ENCODE assay signal across 8 cellular contexts in genomic region chr3:49805367-49805782, GRCh38. TPM values are rescaled to one million over a fixed set of nuclear protein-coding genes. Genes with fewer than 3 reads are reported as not detected.
DNase-seq lines count a peak whose midpoint lies in the region; ATAC-seq, FAIRE-seq and TF ChIP-seq lines count a peak whose summit lies in the region.

No MANE protein-coding gene starts in this region.

- H3K27ac ChIP-seq in Karpas-422 (ENCODE audit: low read length) (peak overlapping the region; percentile 71), ascending aorta (peak overlapping the region; percentile 98), kidney (ENCODE audit: low read depth in 2 of 2, low read length in 2 of 2) (peak overlapping the region; percentile 86 to 95)

- H3K9ac ChIP-seq in Karpas-422 (ENCODE audit: low read length) (peak overlapping the region; percentile 61), kidney (ENCODE audit: low read length in 2 of 2) (peak overlapping the region in 1 of 2 donors; percentile 12)

- no peak for TF ChIP-seq CTCF in ascending aorta (IDR thresholded peaks at IDR 0.05)
- no peak for TF ChIP-seq CTCF in kidney (IDR thresholded peaks at IDR 0.05; ENCODE audit: borderline replicate concordance, extremely low read depth, insufficient read depth)

- FAIRE-seq in kidney (lab: Jason Lieb, UNC): no peak

- peak overlapping the region; percentile 99 for H3K4me2 ChIP-seq in Karpas-422 (ENCODE audit: low read depth, low read length, poor library complexity, severe bottlenecking)

- no peaks in the 10 kb centered on the region for H3K36me3 ChIP-seq in Karpas-422 (ENCODE audit: insufficient read depth, low read length)
- H3K36me3 ChIP-seq in ascending aorta: peaks cover 13 to 14% of the 10 kb centered on the region in 2 donors
- peaks cover 0 to 13% of the 10 kb centered on the region in 2 donors for H3K36me3 ChIP-seq in kidney (ENCODE audit: control insufficient read depth in 1 of 2, insufficient read depth in 2 of 2, low read length in 2 of 2)

- H3K9me2 ChIP-seq in Karpas-422 (replicated peaks; ENCODE audit: insufficient read depth, low read length): no peaks in the 10 kb centered on the region

- peak overlapping the region; percentile 56; the same call in 1 of the 2 replicates for H3K4me3 ChIP-seq in Karpas-422 (ENCODE audit: low read length)
- H3K4me3 ChIP-seq in ascending aorta: peak overlapping the region; percentile 12 to 86
- peak overlapping the region in 1 of 2 donors; percentile 32 for H3K4me3 ChIP-seq in kidney (ENCODE audit: low read length in 2 of 2)

- no peaks in the 10 kb centered on the region for H3K79me2 ChIP-seq in Karpas-422 (ENCODE audit: low read length)

- H4K20me1 ChIP-seq in Karpas-422 (ENCODE audit: insufficient read depth, low read depth, low read length): no peaks in the 10 kb centered on the region

- H3K9me3 ChIP-seq in Karpas-422 (ENCODE audit: low read length) (no peaks in the 10 kb centered on the region), ascending aorta (no peaks in the 10 kb centered on the region), kidney (ENCODE audit: control insufficient read depth in 1 of 2, low read length in 2 of 2) (no peaks in the 10 kb centered on the region)

- no peaks in the 10 kb centered on the region for H3K27me3 ChIP-seq in Karpas-422 (ENCODE audit: low read length)
- no peaks in the 10 kb centered on the region for H3K27me3 ChIP-seq in ascending aorta

- DNase-seq in C1 segment of cervical spinal cord (lab: John Stamatoyannopoulos, UW) (peak in 9 of 14 donors; percentile 26 to 73 (median 37)), Karpas-422 (peak; percentile 87), ascending aorta (ENCODE audit: low spot score in 2 of 2) (peak; percentile 83 to 97), kidney (peak; percentile 91), stromal cell of bone marrow (ENCODE audit: low read depth) (peak; percentile 86), NCI-H1048 (lab: John Stamatoyannopoulos, UW) (no peak)
- no peak for DNase-seq in activated effector memory CD4-positive, alpha-beta T cell treated with Interleukin-2 at 50 U/mL for 16 hours

- H3K4me1 ChIP-seq in Karpas-422 (ENCODE audit: low read length): peaks cover 49% of the 10 kb centered on the region
- H3K4me1 ChIP-seq in ascending aorta: peaks cover 22 to 36% of the 10 kb centered on the region in 2 donors
- H3K4me1 ChIP-seq in kidney (ENCODE audit: control insufficient read depth in 1 of 2, insufficient read depth in 1 of 2, low read depth in 1 of 2, low read length in 2 of 2): peaks cover 4 to 52% of the 10 kb centered on the region in 2 donors

- no peak for ATAC-seq in GM19023 (IDR thresholded peaks at IDR 0.05; ENCODE audit: unreplicated experiment)

- no peak overlapping the region for H2AFZ ChIP-seq in Karpas-422 (ENCODE audit: low read length)

- intact Hi-C loops in ascending aorta (cut with DNase I) (no loop called here), kidney (cut with DNase I) (no loop called here)

RNA-seq across cellular contexts. Expression of gene INKA1, which starts 2.3 kb away (rescaled TPM):
- 5.7 and 9.8 TPM in 2 replicates for total RNA-seq in Karpas-422 (2014; rRNA removed; shearing (Covaris generic); ENCODE audit: low replicate concordance)
- total RNA-seq in ascending aorta (not detected), kidney (6.3 TPM)
- 9.1 TPM for polyA plus RNA-seq in kidney (ENCODE audit: insufficient read depth, low read depth, low replicate concordance)

RNA-seq across cellular contexts. Expression of gene CDHR4, which starts 5.7 kb away (rescaled TPM):
- total RNA-seq in Karpas-422 (2014; rRNA removed; shearing (Covaris generic); ENCODE audit: low replicate concordance): not detected in 2 replicates
- not detected for total RNA-seq in ascending aorta
- total RNA-seq in kidney: 0.54 TPM
- not detected for polyA plus RNA-seq in kidney (ENCODE audit: insufficient read depth, low read depth, low replicate concordance)

RNA-seq across cellular contexts. Expression of gene UBA7, which starts 8.4 kb away (rescaled TPM):
- total RNA-seq in Karpas-422 (2014; rRNA removed; shearing (Covaris generic); ENCODE audit: low replicate concordance): 10.5 and 24.4 TPM in 2 replicates
- total RNA-seq in ascending aorta: 56.1 TPM
- total RNA-seq in kidney: 102 TPM
- polyA plus RNA-seq in kidney (ENCODE audit: insufficient read depth, low read depth, low replicate concordance): 29.8 TPM

RNA-seq across cellular contexts. Expression of gene IP6K1, which starts 19.0 kb away (rescaled TPM):
- total RNA-seq in Karpas-422 (2014; rRNA removed; shearing (Covaris generic); ENCODE audit: low replicate concordance): 22.3 and 27.3 TPM in 2 replicates
- total RNA-seq in ascending aorta (33.8 TPM), kidney (49.6 TPM)
- 21.7 TPM for polyA plus RNA-seq in kidney (ENCODE audit: insufficient read depth, low read depth, low replicate concordance)

RNA-seq across cellular contexts. Expression of gene TRAIP, which starts 51.0 kb away (rescaled TPM):
- total RNA-seq in Karpas-422 (2014; rRNA removed; shearing (Covaris generic); ENCODE audit: low replicate concordance): 5.9 and 9.2 TPM in 2 replicates
- not detected for total RNA-seq in ascending aorta
- total RNA-seq in kidney: 1.9 TPM
- polyA plus RNA-seq in kidney (ENCODE audit: insufficient read depth, low read depth, low replicate concordance): 0.71 TPM

Comparison
In these comparisons a context has a peak if more than half of its experiments do, and no peak if none do; other contexts are left out.
1. DNase-seq: peak in C1 segment of cervical spinal cord (9 of 14), Karpas-422 (single experiment), ascending aorta (2 of 2), kidney (single experiment) and stromal cell of bone marrow (single experiment); none in activated effector memory CD4-positive, alpha-beta T cell treated with Interleukin-2 at 50 U/mL for 16 hours (single experiment) and NCI-H1048 (single experiment).
2. Peak in every context shown above with its lines, with median percentiles within 50 percentile points of each other: H3K27ac ChIP-seq.